1 cellular context compared by ENCODE assay signal in the genomic region with DNA sequence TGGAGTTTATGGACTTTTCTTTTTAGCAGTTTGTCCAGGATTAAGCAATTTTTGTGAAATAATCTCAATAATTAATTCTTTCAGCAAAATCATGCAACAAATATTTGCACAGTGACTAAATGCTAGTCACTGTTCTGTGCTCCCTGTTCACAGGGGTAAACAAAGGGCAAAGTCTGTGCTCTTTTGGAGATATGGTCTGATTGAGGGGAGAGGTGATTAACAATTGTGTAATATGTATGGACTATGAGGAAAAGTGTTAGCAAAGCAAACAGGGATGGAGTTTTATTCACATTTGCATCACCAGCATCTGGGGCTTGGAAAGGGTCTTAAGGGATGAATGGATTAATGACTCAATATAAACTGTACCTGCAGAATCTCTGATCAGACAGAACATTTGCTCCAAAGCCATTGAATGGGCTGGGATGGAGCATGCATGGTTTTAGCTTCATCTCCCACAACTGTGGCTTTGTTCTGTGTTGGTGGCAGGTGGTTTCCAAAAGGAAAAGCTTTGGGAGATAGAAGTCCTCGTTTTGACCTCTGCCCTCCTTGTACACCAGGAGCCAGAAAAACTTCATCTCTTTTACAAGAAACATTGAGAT.
TF ChIP-seq lines count a peak whose summit lies in the region.

No MANE protein-coding gene starts in this region.

TF ChIP-seq in liver, 16 proteins besides CTCF, POLR2A, EP300 and RAD21 (continued from another document):
- TF ChIP-seq, protein P1, sequence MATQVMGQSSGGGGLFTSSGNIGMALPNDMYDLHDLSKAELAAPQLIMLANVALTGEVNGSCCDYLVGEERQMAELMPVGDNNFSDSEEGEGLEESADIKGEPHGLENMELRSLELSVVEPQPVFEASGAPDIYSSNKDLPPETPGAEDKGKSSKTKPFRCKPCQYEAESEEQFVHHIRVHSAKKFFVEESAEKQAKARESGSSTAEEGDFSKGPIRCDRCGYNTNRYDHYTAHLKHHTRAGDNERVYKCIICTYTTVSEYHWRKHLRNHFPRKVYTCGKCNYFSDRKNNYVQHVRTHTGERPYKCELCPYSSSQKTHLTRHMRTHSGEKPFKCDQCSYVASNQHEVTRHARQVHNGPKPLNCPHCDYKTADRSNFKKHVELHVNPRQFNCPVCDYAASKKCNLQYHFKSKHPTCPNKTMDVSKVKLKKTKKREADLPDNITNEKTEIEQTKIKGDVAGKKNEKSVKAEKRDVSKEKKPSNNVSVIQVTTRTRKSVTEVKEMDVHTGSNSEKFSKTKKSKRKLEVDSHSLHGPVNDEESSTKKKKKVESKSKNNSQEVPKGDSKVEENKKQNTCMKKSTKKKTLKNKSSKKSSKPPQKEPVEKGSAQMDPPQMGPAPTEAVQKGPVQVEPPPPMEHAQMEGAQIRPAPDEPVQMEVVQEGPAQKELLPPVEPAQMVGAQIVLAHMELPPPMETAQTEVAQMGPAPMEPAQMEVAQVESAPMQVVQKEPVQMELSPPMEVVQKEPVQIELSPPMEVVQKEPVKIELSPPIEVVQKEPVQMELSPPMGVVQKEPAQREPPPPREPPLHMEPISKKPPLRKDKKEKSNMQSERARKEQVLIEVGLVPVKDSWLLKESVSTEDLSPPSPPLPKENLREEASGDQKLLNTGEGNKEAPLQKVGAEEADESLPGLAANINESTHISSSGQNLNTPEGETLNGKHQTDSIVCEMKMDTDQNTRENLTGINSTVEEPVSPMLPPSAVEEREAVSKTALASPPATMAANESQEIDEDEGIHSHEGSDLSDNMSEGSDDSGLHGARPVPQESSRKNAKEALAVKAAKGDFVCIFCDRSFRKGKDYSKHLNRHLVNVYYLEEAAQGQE (IDR thresholded peaks at IDR 0.05), result peak; percentile 70
- TF ChIP-seq JUND (IDR thresholded peaks at IDR 0.05), result peak; percentile 93 to 96
- TF ChIP-seq, protein P2, sequence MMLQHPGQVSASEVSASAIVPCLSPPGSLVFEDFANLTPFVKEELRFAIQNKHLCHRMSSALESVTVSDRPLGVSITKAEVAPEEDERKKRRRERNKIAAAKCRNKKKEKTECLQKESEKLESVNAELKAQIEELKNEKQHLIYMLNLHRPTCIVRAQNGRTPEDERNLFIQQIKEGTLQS (IDR thresholded peaks at IDR 0.05), result peak; percentile 91
- TF ChIP-seq YY1 (IDR thresholded peaks at IDR 0.05), result peak; percentile 66
